ENCODE assay signal across 8 cellular contexts in the genomic region with DNA sequence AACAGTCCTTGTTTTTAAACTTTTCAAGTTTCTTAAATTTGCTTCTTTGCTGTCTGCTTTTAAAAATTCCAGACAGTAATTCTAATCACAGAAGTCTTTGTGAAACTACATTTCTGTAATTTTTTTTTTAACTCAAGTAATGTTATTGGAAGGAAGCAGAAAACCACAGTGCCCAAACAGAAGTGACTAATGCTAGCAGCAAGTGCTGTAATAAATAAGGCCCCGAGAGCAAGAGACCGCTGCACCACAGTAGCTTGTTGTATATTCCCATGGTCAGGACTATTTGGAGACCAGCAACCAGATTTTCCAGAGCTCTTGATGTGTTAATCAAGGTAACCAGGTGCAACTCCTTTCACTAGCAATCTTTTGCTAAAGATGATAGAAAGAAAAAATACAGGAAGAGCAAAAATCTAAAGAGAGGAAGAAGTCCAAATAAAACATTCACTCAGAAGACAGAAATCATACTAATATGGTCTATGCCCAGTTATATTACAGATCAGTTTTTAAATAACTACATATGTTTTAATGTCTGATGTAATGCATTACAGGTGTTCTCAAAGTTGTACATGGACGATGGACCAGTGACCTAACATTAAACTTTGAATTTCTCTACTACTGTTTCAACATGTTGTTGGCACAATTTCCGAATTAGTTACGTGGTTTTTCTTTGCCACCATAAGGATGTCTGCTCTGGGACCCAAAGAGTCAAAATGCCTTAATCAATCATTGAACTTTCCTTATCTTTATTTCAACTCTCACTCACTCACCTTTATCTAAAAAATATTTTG. TPM values are rescaled to one million over a fixed set of nuclear protein-coding genes. Genes with fewer than 3 reads are reported as not detected.
DNase-seq lines count a peak whose midpoint lies in the region; ATAC-seq, FAIRE-seq and TF ChIP-seq lines count a peak whose summit lies in the region.

No MANE protein-coding gene starts in this region.

- H3F3A ChIP-seq in neural progenitor cell (ENCODE audit: low read depth) = no peaks in the 10 kb centered on the region

- intact Hi-C loops in HepG2 (cut with micrococcal nuclease; ENCODE audit: unreplicated experiment) = no loop called here

- H3K36me3 Mint-ChIP-seq in T-helper 2 cell treated with Interferon-gamma antibody and Interleukin-4, amounts not matched to agents 5 μg/mL and 100 μg/mL, for 36 hours (ENCODE audit: low read depth) = peaks cover 2% of the 10 kb centered on the region
- no peaks in the 10 kb centered on the region for H3K36me3 Mint-ChIP-seq in stimulated activated memory B cell treated with anti-CD40 and anti-IgM and Interleukin-4, amounts not matched to agents 10 μg/mL and 1 μg/mL and 100 μg/mL, for 72 hours
- H3K36me3 Mint-ChIP-seq in neural progenitor cell = peaks cover 9% of the 10 kb centered on the region

- CTCF ChIA-PET in HepG2 (lab: Yijun Ruan, JAX; ENCODE audit: low intra/inter-chr PET ratio, low total read pairs) = no interaction called here

- H3K4me3 Mint-ChIP-seq in T-helper 2 cell treated with Interferon-gamma antibody and Interleukin-4, amounts not matched to agents 5 μg/mL and 100 μg/mL, for 36 hours = peak overlapping the region; percentile 51
- H3K4me3 Mint-ChIP-seq in stimulated activated memory B cell treated with anti-CD40 and anti-IgM and Interleukin-4, amounts not matched to agents 10 μg/mL and 1 μg/mL and 100 μg/mL, for 72 hours = no peak overlapping the region
- H3K4me3 Mint-ChIP-seq in neural progenitor cell = no peak overlapping the region

- peak overlapping the region; percentile 6 for H3K27ac Mint-ChIP-seq in T-helper 2 cell treated with Interferon-gamma antibody and Interleukin-4, amounts not matched to agents 5 μg/mL and 100 μg/mL, for 36 hours
- H3K27ac Mint-ChIP-seq in stimulated activated memory B cell treated with anti-CD40 and anti-IgM and Interleukin-4, amounts not matched to agents 10 μg/mL and 1 μg/mL and 100 μg/mL, for 72 hours = no peak overlapping the region
- no peak overlapping the region for H3K27ac Mint-ChIP-seq in neural progenitor cell

- H3K27me3 ChIP-seq in HepG2 (ENCODE audit: control insufficient read depth in 1 of 2, insufficient read depth in 2 of 2, low read length in 2 of 2) (no peaks in the 10 kb centered on the region), neural progenitor cell (no peaks in the 10 kb centered on the region)

- no TSS peak for BruUV-seq in HepG2 (replicated peaks; lab: Mats Ljungman, UMichigan)

- in situ Hi-C loops in HepG2 (cut with HindIII; ENCODE audit: extremely low pct_ligation_motif_present, low pct_unique_long_range_greater_than_20kb) = no loop called here

- ATAC-seq in GM18861 (IDR thresholded peaks at IDR 0.05; ENCODE audit: unreplicated experiment) = peak; percentile 59
- peak; percentile 64 for ATAC-seq in HG02870 (IDR thresholded peaks at IDR 0.05; ENCODE audit: unreplicated experiment)
- ATAC-seq in HepG2 = no peak
- no peak for ATAC-seq in stimulated activated memory B cell treated with anti-CD40 and anti-IgM and Interleukin-4, amounts not matched to agents 10 μg/mL and 1 μg/mL and 100 μg/mL, for 72 hours

- peak; percentile 27 for DNase-seq in T-helper 2 cell treated with Interferon-gamma antibody and Interleukin-4, amounts not matched to agents 5 μg/mL and 100 μg/mL, for 36 hours (ENCODE audit: low spot score)
- DNase-seq in HepG2 (ENCODE audit: low spot score) (no peak), neural progenitor cell (ENCODE audit: low spot score) (no peak), DMS153 treated with DMSO at 0.1 percent for 48 hours (lab: John Stamatoyannopoulos, UW; ENCODE audit: unreplicated experiment) (no peak), NCI-H1092 (lab: John Stamatoyannopoulos, UW) (no peak)

- H3K27me3 Mint-ChIP-seq in T-helper 2 cell treated with Interferon-gamma antibody and Interleukin-4, amounts not matched to agents 5 μg/mL and 100 μg/mL, for 36 hours (ENCODE audit: low read depth) = peaks cover 2% of the 10 kb centered on the region
- H3K27me3 Mint-ChIP-seq in stimulated activated memory B cell treated with anti-CD40 and anti-IgM and Interleukin-4, amounts not matched to agents 10 μg/mL and 1 μg/mL and 100 μg/mL, for 72 hours = peaks cover 8% of the 10 kb centered on the region
- H3K27me3 Mint-ChIP-seq in neural progenitor cell (ENCODE audit: insufficient read depth, low read depth) = peaks cover 2% of the 10 kb centered on the region

- H3K27ac ChIP-seq in HepG2 (ENCODE audit: extremely low read length, insufficient read depth, low read length) = no peak overlapping the region
- no peak overlapping the region for H3K27ac ChIP-seq in neural progenitor cell

- H3K4me1 ChIP-seq in HepG2 (ENCODE audit: insufficient read depth, low read length) (peaks cover 66% of the 10 kb centered on the region), neural progenitor cell (no peaks in the 10 kb centered on the region)

- H3K36me3 ChIP-seq in HepG2 (replicated peaks in 1 of 2; ENCODE audit: control insufficient read depth in 1 of 2, insufficient read depth in 2 of 2, low read length in 2 of 2) (peaks cover 11 to 31% of the 10 kb centered on the region in 2 experiments), neural progenitor cell (no peaks in the 10 kb centered on the region)

- H3K4me3 ChIP-seq in HepG2 (replicated peaks in 1 of 3; ENCODE audit: insufficient read depth in 1 of 3, low read depth in 2 of 3, low read length in 3 of 3) (no peak overlapping the region), neural progenitor cell (no peak overlapping the region)

- no peak overlapping the region for H3K4me2 ChIP-seq in HepG2 (ENCODE audit: low read depth, low read length)
- no peak overlapping the region for H3K4me2 ChIP-seq in neural progenitor cell

- H3K9me3 ChIP-seq in HepG2 (ENCODE audit: low read length) (no peaks in the 10 kb centered on the region), neural progenitor cell (ENCODE audit: low read depth) (no peaks in the 10 kb centered on the region)

- H4K20me1 ChIP-seq in HepG2 (ENCODE audit: insufficient read depth, low read length) (peaks cover 37% of the 10 kb centered on the region), neural progenitor cell (ENCODE audit: low read depth) (no peaks in the 10 kb centered on the region)

- TF ChIP-seq EP300 in HepG2 (IDR thresholded peaks at IDR 0.05; ENCODE audit: low read depth in 2 of 2, low read length in 2 of 2) = no peak
- no peak for TF ChIP-seq EP300 in HepG2 (CRISPR knock-in tag; IDR thresholded peaks at IDR 0.05; ENCODE audit: borderline replicate concordance)

- peaks cover 94% of the 10 kb centered on the region for H3K79me2 ChIP-seq in HepG2 (ENCODE audit: insufficient read depth, low read length)
- no peaks in the 10 kb centered on the region for H3K79me2 ChIP-seq in neural progenitor cell (ENCODE audit: low read depth)

- H3K9me3 Mint-ChIP-seq in T-helper 2 cell treated with Interferon-gamma antibody and Interleukin-4, amounts not matched to agents 5 μg/mL and 100 μg/mL, for 36 hours = no peaks in the 10 kb centered on the region
- no peaks in the 10 kb centered on the region for H3K9me3 Mint-ChIP-seq in stimulated activated memory B cell treated with anti-CD40 and anti-IgM and Interleukin-4, amounts not matched to agents 10 μg/mL and 1 μg/mL and 100 μg/mL, for 72 hours
- peaks cover 6% of the 10 kb centered on the region for H3K9me3 Mint-ChIP-seq in neural progenitor cell

- H3K9ac ChIP-seq in HepG2 (ENCODE audit: insufficient read depth, low read depth, low read length) = no peak overlapping the region
- no peak overlapping the region for H3K9ac ChIP-seq in neural progenitor cell

- H2AFZ ChIP-seq in HepG2 (ENCODE audit: low read length) (no peak overlapping the region), neural progenitor cell (replicated peaks) (no peak overlapping the region)

- no peak for TF ChIP-seq RAD21 in HepG2 (CRISPR knock-in tag; IDR thresholded peaks at IDR 0.05)

- TF ChIP-seq CTCF in HepG2 (CRISPR knock-in tag; IDR thresholded peaks at IDR 0.05) (no peak), neural progenitor cell (IDR thresholded peaks at IDR 0.05) (no peak)

- peaks cover 28% of the 10 kb centered on the region for H3K4me1 Mint-ChIP-seq in T-helper 2 cell treated with Interferon-gamma antibody and Interleukin-4, amounts not matched to agents 5 μg/mL and 100 μg/mL, for 36 hours (ENCODE audit: low read depth)
- H3K4me1 Mint-ChIP-seq in stimulated activated memory B cell treated with anti-CD40 and anti-IgM and Interleukin-4, amounts not matched to agents 10 μg/mL and 1 μg/mL and 100 μg/mL, for 72 hours = peaks cover 4% of the 10 kb centered on the region
- peaks cover 34% of the 10 kb centered on the region for H3K4me1 Mint-ChIP-seq in neural progenitor cell

- no peak for TF ChIP-seq POLR2A in HepG2 (IDR thresholded peaks at IDR 0.05; ENCODE audit: insufficient read depth in 1 of 2, low read depth in 2 of 2, low read length in 2 of 2)

- POLR2A ChIA-PET in HepG2 (lab: Yijun Ruan, JAX) = no interaction called here

- 88% methylated on average over 5 of the region's 5 CpGs for WGBS in HepG2 (ENCODE audit: low lambda C conversion rate)

- FAIRE-seq in HepG2 (lab: Jason Lieb, UNC) = no peak

RNA-seq across cellular contexts. Expression of a gene that starts 36.4 kb away (rescaled TPM):
- total RNA-seq in HepG2 (2016; rRNA removed; fragmentation: Illumina TruSeq; extraction: Trizol) (19.7 and 27.0 TPM in 2 replicates), neural progenitor cell (ENCODE audit: low replicate concordance) (8.0 and 13.9 TPM in 2 replicates)
- 3.0 and 4.5 TPM in 2 replicates for total RNA-seq in HepG2 (2016; cell fraction: cytosol; rRNA removed; fragmentation: Illumina TruSeq; extraction: Trizol; ENCODE audit: low read depth)
- 18.2 and 25.1 TPM in 2 replicates for total RNA-seq in HepG2 (2016; cell fraction: insoluble cytoplasmic fraction; rRNA removed; fragmentation: Illumina TruSeq; extraction: Trizol)
- 11.0 and 11.7 TPM in 2 replicates for total RNA-seq in HepG2 (2016; cell fraction: membrane; rRNA removed; fragmentation: Illumina TruSeq; extraction: Trizol)
- 22.2 and 23.3 TPM in 2 replicates for total RNA-seq in HepG2 (2016; cell fraction: nucleus; rRNA removed; fragmentation: Illumina TruSeq; extraction: Trizol)
- polyA plus RNA-seq in HepG2 (2011; rRNA removed) = 105 and 139 TPM in 2 replicates
- polyA plus RNA-seq in HepG2 (2011; cell fraction: cytosol; rRNA removed) = 87.9 and 94.0 TPM in 2 replicates
- polyA plus RNA-seq in HepG2 (2011; cell fraction: nucleus; rRNA removed) = 104 and 133 TPM in 2 replicates
- polyA plus RNA-seq in HepG2 (2012) = 75.0 and 83.3 TPM in 2 replicates
- polyA plus RNA-seq in HepG2 (2016; cell fraction: cytosol; fragmentation: Illumina TruSeq; extraction: Trizol; ENCODE audit: low read depth) = 5.5 and 5.7 TPM in 2 replicates
- polyA plus RNA-seq in HepG2 (2016; cell fraction: insoluble cytoplasmic fraction; fragmentation: Illumina TruSeq; extraction: Trizol; ENCODE audit: low read depth) = 54.5 and 55.7 TPM in 2 replicates
- 11.1 and 12.3 TPM in 2 replicates for polyA plus RNA-seq in HepG2 (2016; cell fraction: membrane; fragmentation: Illumina TruSeq; extraction: Trizol; ENCODE audit: low read depth)
- 38.7 and 40.5 TPM in 2 replicates for polyA plus RNA-seq in HepG2 (2016; cell fraction: nucleus; fragmentation: Illumina TruSeq; extraction: Trizol; ENCODE audit: insufficient read depth, low read depth)
- polyA minus RNA-seq in HepG2 (2011; rRNA and poly(A)+ RNA removed; ENCODE audit: low replicate concordance) = 71.2 and 129 TPM in 2 replicates
- 90.2 and 115 TPM in 2 replicates for polyA minus RNA-seq in HepG2 (2011; cell fraction: cytosol; rRNA and poly(A)+ RNA removed)
- polyA minus RNA-seq in HepG2 (2011; cell fraction: nucleus; rRNA and poly(A)+ RNA removed) = 131 and 167 TPM in 2 replicates

Comparison
In these comparisons a context has a peak if more than half of its experiments do, and no peak if none do; other contexts are left out.
1. ATAC-seq: peak in GM18861 (single experiment) and HG02870 (single experiment); none in HepG2 (single experiment) and stimulated activated memory B cell treated with anti-CD40 and anti-IgM and Interleukin-4, amounts not matched to agents 10 μg/mL and 1 μg/mL and 100 μg/mL, for 72 hours (single experiment).